1 cellular context compared by ENCODE assay signal in genomic region chr20:49276895-49277785, GRCh38.
TF ChIP-seq lines count a peak whose summit lies in the region.

No MANE protein-coding gene starts in this region.

TF ChIP-seq in GM23338, 12 proteins besides CTCF, POLR2A, EP300 and RAD21 (continued from another document):
- TF ChIP-seq ZNF462 (CRISPR knock-in tag; IDR thresholded peaks at IDR 0.05) = no peak
- no peak for TF ChIP-seq ETS1 (IDR thresholded peaks at IDR 0.05)
